Comparison of ENCODE assay signal across 9 cellular contexts in the genomic region with DNA sequence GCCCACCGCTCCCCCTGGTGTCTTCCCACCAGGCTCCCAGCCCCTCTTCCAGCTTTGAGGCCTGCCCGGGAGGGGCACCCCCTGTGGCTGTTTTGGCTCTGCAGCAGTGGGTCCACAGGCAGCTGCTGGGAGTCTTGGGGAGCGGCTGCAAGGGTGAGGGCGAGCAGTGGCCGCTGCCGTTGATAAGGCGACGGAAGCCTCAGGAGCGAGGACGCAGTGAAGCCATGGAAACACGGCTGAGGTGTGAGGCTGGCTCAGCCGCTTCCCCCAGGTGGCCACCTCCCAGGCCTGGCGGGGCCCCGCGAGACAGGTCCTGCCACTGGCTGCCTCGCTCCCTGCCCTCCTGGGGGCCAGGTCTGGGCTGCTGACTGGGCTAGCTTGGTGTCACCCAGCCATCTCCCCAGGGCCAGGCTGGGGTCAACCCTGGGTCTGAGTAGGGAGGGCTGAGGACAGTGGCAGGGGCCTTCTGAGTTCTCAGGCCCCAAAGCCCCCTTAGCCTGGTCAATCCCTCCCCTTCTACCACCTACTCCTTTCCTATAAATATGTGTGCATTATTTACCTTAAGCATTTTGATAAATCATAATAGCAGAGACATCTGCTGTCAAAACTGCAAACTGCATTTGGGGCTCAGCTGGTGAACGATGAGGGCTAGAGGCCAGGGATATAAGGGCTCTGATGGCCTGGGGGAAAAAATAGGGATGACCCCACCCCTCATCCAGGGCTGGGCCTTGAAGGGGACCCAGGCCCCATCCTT. TPM values are rescaled to one million over a fixed set of nuclear protein-coding genes. Genes with fewer than 3 reads are reported as not detected.
DNase-seq lines count a peak whose midpoint lies in the region; ATAC-seq lines count a peak whose summit lies in the region.
"Had no signal": no experiment of that assay in that cellular context is flagged by ENCODE, and none has a peak within 500 bp of the region (broad histone marks: within the 10 kb centered on the region; RNA-seq: fewer than 3 reads in every experiment).

No MANE protein-coding gene starts in this region.

- DNase-seq in NCI-H510A treated with DMSO at 0.1 percent for 48 hours (lab: John Stamatoyannopoulos, UW) (peak; percentile 3), NCI-H510A (lab: John Stamatoyannopoulos, UW) (no peak), NCI-H526 treated with DMSO at 0.1 percent for 48 hours (lab: John Stamatoyannopoulos, UW) (peak; percentile 52)
- no peak for DNase-seq in naive thymus-derived CD8-positive, alpha-beta T cell

- peak overlapping the region in 3 of 10 donors; percentile 16 to 29 (median 24) for H3K27ac Mint-ChIP-seq in naive thymus-derived CD8-positive, alpha-beta T cell
- H3K27ac Mint-ChIP-seq: activated naive CD8-positive, alpha-beta T cell had no signal

- no peaks in the 10 kb centered on the region for H3K27me3 ChIP-seq in endocrine pancreas (ENCODE audit: control insufficient read depth, insufficient read depth, low read length)

- peaks cover 7 to 34% (median 15%) of the 10 kb centered on the region in 4 donors for H3K4me1 Mint-ChIP-seq in naive thymus-derived CD8-positive, alpha-beta T cell

- H3K4me3 ChIP-seq in endocrine pancreas (ENCODE audit: control insufficient read depth, insufficient read depth, low read length): no peak overlapping the region

- H3K27me3 Mint-ChIP-seq in naive thymus-derived CD8-positive, alpha-beta T cell: no peaks in the 10 kb centered on the region
- H3K27me3 Mint-ChIP-seq: activated naive CD8-positive, alpha-beta T cell had no signal

- peak overlapping the region; percentile 11 for H3K9ac ChIP-seq in endocrine pancreas (ENCODE audit: control insufficient read depth, insufficient read depth, low read length)

- H3K4me1 ChIP-seq in endocrine pancreas (ENCODE audit: control insufficient read depth, insufficient read depth, low read length): peaks cover 3% of the 10 kb centered on the region

- H3K9me3 Mint-ChIP-seq in naive thymus-derived CD8-positive, alpha-beta T cell: no peaks in the 10 kb centered on the region

- no peaks in the 10 kb centered on the region for H3K36me3 Mint-ChIP-seq in naive thymus-derived CD8-positive, alpha-beta T cell
- H3K36me3 Mint-ChIP-seq: activated naive CD8-positive, alpha-beta T cell had no signal

- POLR2A ChIA-PET in naive thymus-derived CD8-positive, alpha-beta T cell (lab: Charles Lee): interaction anchor here (0.6 to 3.8 kb wide), 4 partner anchors 10 to 124 kb away, joined by 3 to 41 read pairs (median 4); no protein-coding TSS in a partner anchor

- ATAC-seq in naive thymus-derived CD8-positive, alpha-beta T cell: peak; percentile 42
- ATAC-seq in GM19035 (IDR thresholded peaks at IDR 0.05; ENCODE audit: unreplicated experiment): no peak
- no peak for ATAC-seq in GM18520 (IDR thresholded peaks at IDR 0.05; ENCODE audit: unreplicated experiment)
- no peak for ATAC-seq in HG03439 (IDR thresholded peaks at IDR 0.05; ENCODE audit: unreplicated experiment)

- no peak overlapping the region for H3K4me3 Mint-ChIP-seq in naive thymus-derived CD8-positive, alpha-beta T cell
- H3K4me3 Mint-ChIP-seq: activated naive CD8-positive, alpha-beta T cell had no signal

- H3K36me3 ChIP-seq in endocrine pancreas (ENCODE audit: control insufficient read depth, insufficient read depth, low read length): no peaks in the 10 kb centered on the region

- H3K9me3 ChIP-seq in endocrine pancreas (ENCODE audit: control insufficient read depth, low read length): no peaks in the 10 kb centered on the region

RNA-seq across cellular contexts. Expression of gene CXXC5, which starts 41.7 kb away (rescaled TPM):
- 1 to 10 TPM; 6.8 to 8.3 TPM for total RNA-seq in naive thymus-derived CD8-positive, alpha-beta T cell
- 10 to 100 TPM in 1 of 3 donors, 1 to 10 TPM in 2; 2.6 to 24.6 (median 3.7) TPM for polyA plus RNA-seq in naive thymus-derived CD8-positive, alpha-beta T cell

Comparison
In these comparisons a context has a peak if more than half of its experiments do, and no peak if none do; other contexts are left out.
1. DNase-seq: peak in NCI-H510A treated with DMSO at 0.1 percent for 48 hours (single experiment) and NCI-H526 treated with DMSO at 0.1 percent for 48 hours (single experiment); none in NCI-H510A (single experiment) and naive thymus-derived CD8-positive, alpha-beta T cell (0 of 10).
2. ATAC-seq: peak in naive thymus-derived CD8-positive, alpha-beta T cell (2 of 2); none in GM19035 (single experiment), GM18520 (single experiment) and HG03439 (single experiment).